In the genomic region with DNA sequence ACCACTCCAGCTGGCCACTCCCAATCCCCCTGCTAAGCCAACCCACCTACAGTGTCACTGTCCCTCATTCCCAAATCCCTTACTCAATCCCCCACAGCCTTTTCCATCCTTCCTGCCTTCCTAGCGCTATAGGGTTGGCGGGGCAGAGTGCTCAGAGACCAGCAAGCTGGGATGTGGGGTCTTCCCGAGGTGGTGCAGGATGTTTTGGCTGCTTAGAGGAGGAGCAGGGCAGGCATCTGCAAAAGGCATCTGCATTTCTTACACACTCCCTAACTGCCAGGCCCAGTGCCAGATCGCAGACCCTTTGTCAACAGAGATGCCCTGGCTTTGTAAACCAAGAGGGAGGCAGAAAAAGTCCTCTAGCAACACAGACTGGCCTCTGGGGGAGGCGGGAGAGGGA, we compare ENCODE assay signal across 11 cellular contexts. TPM values are rescaled to one million over a fixed set of nuclear protein-coding genes. Genes with fewer than 3 reads are reported as not detected.
DNase-seq lines count a peak whose midpoint lies in the region; ATAC-seq and TF ChIP-seq lines count a peak whose summit lies in the region.
"Had no signal": no experiment of that assay in that cellular context is flagged by ENCODE, and none has a peak within 500 bp of the region (broad histone marks: within the 10 kb centered on the region; RNA-seq: fewer than 3 reads in every experiment).

No MANE protein-coding gene starts in this region.

- no peaks in the 10 kb centered on the region for H4K20me1 ChIP-seq in BLaER1 treated with 17β-estradiol and CSF1 and Interleukin-3, amounts not matched to agents 10 nM and 100 nM

- H3K27ac Mint-ChIP-seq in WTC11 = peak overlapping the region; percentile 100
- peak overlapping the region in 5 of 6 donors; percentile 32 to 86 (median 69) for H3K27ac Mint-ChIP-seq in naive B cell

- H3K4me1 Mint-ChIP-seq in WTC11 (peaks cover 64% of the 10 kb centered on the region), naive B cell (peaks cover 20 to 29% (median 21%) of the 10 kb centered on the region in 3 donors)

- H3K4me1 ChIP-seq in BLaER1 treated with 17β-estradiol and CSF1 and Interleukin-3, amounts not matched to agents 10 nM and 100 nM = peaks cover 23 to 51% (median 45%) of the 10 kb centered on the region in 10 experiments
- H3K4me1 ChIP-seq in ES-I3 (ENCODE audit: insufficient read depth, low read length) (peaks cover 42% of the 10 kb centered on the region), lower lobe of right lung (peaks cover 12% of the 10 kb centered on the region), tibial nerve (peaks cover 0 to 11% (median 3%) of the 10 kb centered on the region in 4 donors)

- WGBS in tibial nerve, 2 donors = 42% methylated on average over 5 of the region's 5 CpGs

- H3K4me2 ChIP-seq in BLaER1 treated with 17β-estradiol and CSF1 and Interleukin-3, amounts not matched to agents 10 nM and 100 nM = peak overlapping the region; percentile 80 to 98 (median 93)

- ATAC-seq in WTC11 = peak; percentile 21
- no peak for ATAC-seq in naive B cell (ENCODE audit: low read depth in 2 of 2)
- ATAC-seq in lower lobe of right lung = no peak

- DNase-seq in WTC11 (ENCODE audit: low spot score) (peak; percentile 24), naive B cell (no peak), lower lobe of right lung (no peak), NCI-H2107 treated with DMSO at 0.1 percent for 48 hours (lab: John Stamatoyannopoulos, UW; ENCODE audit: unreplicated experiment) (no peak), tibial nerve (ENCODE audit: low spot score in 2 of 2) (no peak)
- DNase-seq: KG1, NCI-H226 had no signal

- CTCF ChIA-PET in WTC11 (lab: Charles Lee) = interaction anchor here (0.7 to 6.9 kb wide), 14 partner anchors 10 to 244 kb away, joined by 3 to 80 read pairs (median 5); no protein-coding TSS in a partner anchor

- intact Hi-C loops in lower lobe of right lung (cut with DNase I) = no loop called here

- H3K9me3 ChIP-seq in BLaER1 treated with 17β-estradiol and CSF1 and Interleukin-3, amounts not matched to agents 10 nM and 100 nM (replicated peaks in 1 of 11) = no peaks in the 10 kb centered on the region
- no peaks in the 10 kb centered on the region for H3K9me3 ChIP-seq in ES-I3 (ENCODE audit: control insufficient read depth, insufficient read depth, low read length)
- H3K9me3 ChIP-seq in lower lobe of right lung = no peaks in the 10 kb centered on the region
- no peaks in the 10 kb centered on the region for H3K9me3 ChIP-seq in tibial nerve
- H3K9me3 ChIP-seq: neutrophil had no signal

- H3K9ac ChIP-seq in BLaER1 treated with 17β-estradiol and CSF1 and Interleukin-3, amounts not matched to agents 10 nM and 100 nM = peak overlapping the region in 6 of 11 experiments; percentile 1 to 70 (median 22); a peak in 4 of 22 replicates
- 0 out of 2 replicates have a peak overlapping the region, but pooled peaks have one; percentile 39 for H3K9ac ChIP-seq in ES-I3 (ENCODE audit: low read depth, low read length)

- no peaks in the 10 kb centered on the region for H3K9me3 Mint-ChIP-seq in WTC11
- H3K9me3 Mint-ChIP-seq in naive B cell = no peaks in the 10 kb centered on the region

- H3K4me3 Mint-ChIP-seq in WTC11 (peak overlapping the region; percentile 55), naive B cell (peak overlapping the region in 5 of 8 donors; percentile 75 to 87 (median 76))

- peak overlapping the region in 9 of 11 experiments; percentile 27 to 80 (median 68); a peak in 15 of 22 replicates for H3K27ac ChIP-seq in BLaER1 treated with 17β-estradiol and CSF1 and Interleukin-3, amounts not matched to agents 10 nM and 100 nM
- H3K27ac ChIP-seq in lower lobe of right lung = no peak overlapping the region
- H3K27ac ChIP-seq in tibial nerve = no peak overlapping the region
- H3K27ac ChIP-seq: neutrophil, VCaP had no signal

- H3K27me3 Mint-ChIP-seq in WTC11 (ENCODE audit: low read depth) (no peaks in the 10 kb centered on the region), naive B cell (no peaks in the 10 kb centered on the region)

- H3K36me3 ChIP-seq in BLaER1 treated with 17β-estradiol and CSF1 and Interleukin-3, amounts not matched to agents 10 nM and 100 nM = no peaks in the 10 kb centered on the region
- H3K36me3 ChIP-seq in ES-I3 (ENCODE audit: insufficient read depth, low read length) (no peaks in the 10 kb centered on the region), lower lobe of right lung (no peaks in the 10 kb centered on the region), tibial nerve (no peaks in the 10 kb centered on the region)
- H3K36me3 ChIP-seq: neutrophil had no signal

- TF ChIP-seq EP300 in tibial nerve (IDR thresholded peaks at IDR 0.05) = no peak

- POLR2A ChIA-PET in WTC11 (lab: Charles Lee) = interaction anchor here (1.1 to 2.7 kb wide), 5 partner anchors 10 to 111 kb away, joined by 3 to 15 read pairs (median 11); a partner anchor contains a TSS

- no peaks in the 10 kb centered on the region for H3K27me3 ChIP-seq in BLaER1 treated with 17β-estradiol and CSF1 and Interleukin-3, amounts not matched to agents 10 nM and 100 nM
- no peaks in the 10 kb centered on the region for H3K27me3 ChIP-seq in lower lobe of right lung (ENCODE audit: low read depth)
- H3K27me3 ChIP-seq in tibial nerve = no peaks in the 10 kb centered on the region
- H3K27me3 ChIP-seq: neutrophil had no signal

- H3K4me3 ChIP-seq in BLaER1 treated with 17β-estradiol and CSF1 and Interleukin-3, amounts not matched to agents 10 nM and 100 nM = no peak overlapping the region
- H3K4me3 ChIP-seq in lower lobe of right lung = no peak overlapping the region
- no peak overlapping the region for H3K4me3 ChIP-seq in tibial nerve

- H3K36me3 Mint-ChIP-seq in WTC11 (peaks cover 11% of the 10 kb centered on the region), naive B cell (no peaks in the 10 kb centered on the region)

- no peak for TF ChIP-seq POLR2A in tibial nerve (IDR thresholded peaks at IDR 0.05)

- TF ChIP-seq CTCF in WTC11 (IDR thresholded peaks at IDR 0.05) = no peak
- no peak for TF ChIP-seq CTCF in lower lobe of right lung (IDR thresholded peaks at IDR 0.05)
- no peak for TF ChIP-seq CTCF in tibial nerve (IDR thresholded peaks at IDR 0.05)

TF ChIP-seq in WTC11, 78 proteins besides CTCF, POLR2A, EP300 and RAD21 (continues in another document):
- 0 out of 2 replicates have a peak, but pooled peaks have one; percentile 44 for TF ChIP-seq ZBTB21 (CRISPR knock-in tag; IDR thresholded peaks at IDR 0.05; ENCODE audit: borderline replicate concordance)
- TF ChIP-seq ZNF121 (CRISPR knock-in tag; IDR thresholded peaks at IDR 0.05) = no peak
- no peak for TF ChIP-seq HMGA2 (CRISPR knock-in tag; IDR thresholded peaks at IDR 0.05)
- no peak for TF ChIP-seq PRRX2 (CRISPR knock-in tag; IDR thresholded peaks at IDR 0.05)
- TF ChIP-seq, protein P1, sequence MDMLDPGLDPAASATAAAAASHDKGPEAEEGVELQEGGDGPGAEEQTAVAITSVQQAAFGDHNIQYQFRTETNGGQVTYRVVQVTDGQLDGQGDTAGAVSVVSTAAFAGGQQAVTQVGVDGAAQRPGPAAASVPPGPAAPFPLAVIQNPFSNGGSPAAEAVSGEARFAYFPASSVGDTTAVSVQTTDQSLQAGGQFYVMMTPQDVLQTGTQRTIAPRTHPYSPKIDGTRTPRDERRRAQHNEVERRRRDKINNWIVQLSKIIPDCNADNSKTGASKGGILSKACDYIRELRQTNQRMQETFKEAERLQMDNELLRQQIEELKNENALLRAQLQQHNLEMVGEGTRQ (CRISPR knock-in tag; IDR thresholded peaks at IDR 0.05) = no peak
- TF ChIP-seq ATF1 (CRISPR knock-in tag; IDR thresholded peaks at IDR 0.05) = no peak
- TF ChIP-seq, protein P2, sequence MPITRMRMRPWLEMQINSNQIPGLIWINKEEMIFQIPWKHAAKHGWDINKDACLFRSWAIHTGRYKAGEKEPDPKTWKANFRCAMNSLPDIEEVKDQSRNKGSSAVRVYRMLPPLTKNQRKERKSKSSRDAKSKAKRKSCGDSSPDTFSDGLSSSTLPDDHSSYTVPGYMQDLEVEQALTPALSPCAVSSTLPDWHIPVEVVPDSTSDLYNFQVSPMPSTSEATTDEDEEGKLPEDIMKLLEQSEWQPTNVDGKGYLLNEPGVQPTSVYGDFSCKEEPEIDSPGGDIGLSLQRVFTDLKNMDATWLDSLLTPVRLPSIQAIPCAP (CRISPR knock-in tag; IDR thresholded peaks at IDR 0.05) = no peak
- TF ChIP-seq, protein P3, sequence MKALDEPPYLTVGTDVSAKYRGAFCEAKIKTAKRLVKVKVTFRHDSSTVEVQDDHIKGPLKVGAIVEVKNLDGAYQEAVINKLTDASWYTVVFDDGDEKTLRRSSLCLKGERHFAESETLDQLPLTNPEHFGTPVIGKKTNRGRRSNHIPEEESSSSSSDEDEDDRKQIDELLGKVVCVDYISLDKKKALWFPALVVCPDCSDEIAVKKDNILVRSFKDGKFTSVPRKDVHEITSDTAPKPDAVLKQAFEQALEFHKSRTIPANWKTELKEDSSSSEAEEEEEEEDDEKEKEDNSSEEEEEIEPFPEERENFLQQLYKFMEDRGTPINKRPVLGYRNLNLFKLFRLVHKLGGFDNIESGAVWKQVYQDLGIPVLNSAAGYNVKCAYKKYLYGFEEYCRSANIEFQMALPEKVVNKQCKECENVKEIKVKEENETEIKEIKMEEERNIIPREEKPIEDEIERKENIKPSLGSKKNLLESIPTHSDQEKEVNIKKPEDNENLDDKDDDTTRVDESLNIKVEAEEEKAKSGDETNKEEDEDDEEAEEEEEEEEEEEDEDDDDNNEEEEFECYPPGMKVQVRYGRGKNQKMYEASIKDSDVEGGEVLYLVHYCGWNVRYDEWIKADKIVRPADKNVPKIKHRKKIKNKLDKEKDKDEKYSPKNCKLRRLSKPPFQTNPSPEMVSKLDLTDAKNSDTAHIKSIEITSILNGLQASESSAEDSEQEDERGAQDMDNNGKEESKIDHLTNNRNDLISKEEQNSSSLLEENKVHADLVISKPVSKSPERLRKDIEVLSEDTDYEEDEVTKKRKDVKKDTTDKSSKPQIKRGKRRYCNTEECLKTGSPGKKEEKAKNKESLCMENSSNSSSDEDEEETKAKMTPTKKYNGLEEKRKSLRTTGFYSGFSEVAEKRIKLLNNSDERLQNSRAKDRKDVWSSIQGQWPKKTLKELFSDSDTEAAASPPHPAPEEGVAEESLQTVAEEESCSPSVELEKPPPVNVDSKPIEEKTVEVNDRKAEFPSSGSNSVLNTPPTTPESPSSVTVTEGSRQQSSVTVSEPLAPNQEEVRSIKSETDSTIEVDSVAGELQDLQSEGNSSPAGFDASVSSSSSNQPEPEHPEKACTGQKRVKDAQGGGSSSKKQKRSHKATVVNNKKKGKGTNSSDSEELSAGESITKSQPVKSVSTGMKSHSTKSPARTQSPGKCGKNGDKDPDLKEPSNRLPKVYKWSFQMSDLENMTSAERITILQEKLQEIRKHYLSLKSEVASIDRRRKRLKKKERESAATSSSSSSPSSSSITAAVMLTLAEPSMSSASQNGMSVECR (CRISPR knock-in tag; IDR thresholded peaks at IDR 0.05; ENCODE audit: borderline replicate concordance) = no peak

RNA-seq across cellular contexts. Expression of a gene that starts 37.9 kb away (rescaled TPM):
- total RNA-seq in WTC11 (2021) (20.0 to 22.3 TPM (median 21.6 TPM) in 3 replicates), lower lobe of right lung (110 TPM), tibial nerve (10 to 100 TPM in 3 of 4 donors, 1 to 10 TPM in 1; 8.6 to 15.6 (median 13.2) TPM)
- 10 to 100 TPM; 49.2 to 93.8 (median 63.7) TPM for polyA plus RNA-seq in naive B cell (ENCODE audit: low read depth in 6 of 6)

Comparison
In these comparisons a context has a peak if more than half of its experiments do, and no peak if none do; other contexts are left out.
1. H3K27ac ChIP-seq: peak in BLaER1 treated with 17β-estradiol and CSF1 and Interleukin-3, amounts not matched to agents 10 nM and 100 nM (9 of 11); none in lower lobe of right lung (single experiment) and tibial nerve (0 of 4).